In genomic region chr14:101259748-101260147, GRCh38 we compare ENCODE assay signal across 11 cellular contexts.
"Had no signal": no experiment of that assay in that cellular context is flagged by ENCODE, and none has a peak within 500 bp of the region (broad histone marks: within the 10 kb centered on the region; RNA-seq: fewer than 3 reads in every experiment).

No MANE protein-coding gene starts in this region.

- ATAC-seq: GM23338, HCT116 had no signal

- H3K9me3 ChIP-seq: HAP-1 had no signal

- H3K9ac ChIP-seq: GM23248 had no signal

- H3K4me2 ChIP-seq: GM23338 had no signal

- H2AFZ ChIP-seq: GM23248, GM23338 had no signal

- H3K36me3 ChIP-seq: HAP-1 had no signal

- DNase-seq: GM23248, GOT3, H7, H9, HCEC 1CT, HFFc6 had no signal

- H3K4me1 ChIP-seq: HAP-1 had no signal

- H3K27ac ChIP-seq: GM23248 had no signal

- FAIRE-seq: H1, H54 had no signal

- H3K4me3 ChIP-seq: GM23248, GM23338, HAP-1 had no signal
